Comparison of ENCODE assay signal across 9 cellular contexts in the genomic region with DNA sequence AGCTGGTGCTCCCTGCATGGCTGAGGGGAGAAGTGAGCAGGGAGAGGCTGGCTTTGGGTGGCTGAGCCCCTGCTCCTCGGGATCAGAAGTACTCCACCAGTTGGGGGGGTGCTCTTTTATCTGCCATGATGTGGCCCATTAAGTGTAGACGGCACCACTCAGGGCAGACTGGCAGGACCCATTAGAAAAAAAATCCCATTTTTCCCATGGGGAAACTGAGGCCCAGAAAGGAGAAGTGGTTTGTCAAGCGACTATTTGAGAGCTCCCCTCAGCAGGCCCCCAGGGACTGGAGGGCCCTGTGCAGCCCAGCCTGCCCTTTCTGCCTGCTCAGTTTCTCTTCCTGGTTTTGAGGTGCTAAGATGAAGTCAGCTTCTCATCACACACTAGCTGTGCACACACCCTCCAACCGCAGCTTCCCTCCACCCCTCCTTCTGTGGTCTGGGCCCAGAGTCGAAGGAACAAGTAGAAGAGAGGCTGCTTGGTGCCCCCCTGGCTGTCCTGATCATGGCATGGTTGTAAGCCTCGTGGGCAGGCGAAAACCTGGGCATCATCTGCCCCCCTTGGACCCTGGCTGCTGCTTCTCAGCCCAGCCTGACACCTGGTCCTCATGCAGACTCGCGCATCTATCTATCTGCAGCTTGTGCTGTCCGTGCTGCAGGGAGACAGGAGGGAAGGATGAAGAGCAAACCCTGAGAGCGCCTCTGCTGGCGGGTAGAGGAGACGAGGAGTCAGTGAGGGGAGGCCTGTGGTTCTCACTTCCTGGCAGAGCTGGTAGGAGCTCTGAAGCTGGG. TPM values are rescaled to one million over a fixed set of nuclear protein-coding genes. Genes with fewer than 3 reads are reported as not detected.
A peak's percentile ranks its signal among the peaks of the same experiment; 100 is the strongest.
DNase-seq lines count a peak whose midpoint lies in the region; ATAC-seq, FAIRE-seq and TF ChIP-seq lines count a peak whose summit lies in the region.
"Had no signal": no experiment of that assay in that cellular context is flagged by ENCODE, and none has a peak within 500 bp of the region (broad histone marks: within the 10 kb centered on the region; RNA-seq: fewer than 3 reads in every experiment).

No MANE protein-coding gene starts in this region.

- H3K4me3 ChIP-seq in bronchial epithelial cell (ENCODE audit: low read depth, low read length) = no peak overlapping the region

- in situ Hi-C loops in G401 (cut with HindIII; ENCODE audit: low sequenced_read_pairs) = no loop called here

- peak; percentile 87 for DNase-seq in G401 (ENCODE audit: low spot score)
- peak; percentile 98 for DNase-seq in Kasumi-1 (lab: John Stamatoyannopoulos, UW)
- peak; percentile 80 for DNase-seq in WTC11 (ENCODE audit: low spot score)
- peak; percentile 58 for DNase-seq in bronchial epithelial cell (ENCODE audit: low read depth)
- DNase-seq in stimulated activated CD4-positive, alpha-beta T cell treated with anti-CD3 and anti-CD28 coated beads, TNF-alpha, amount 100 ng/mL, for 48 hours (ENCODE audit: low read depth in 3 of 3) = peak; percentile 84 to 93 (median 91)
- DNase-seq in NCI-H2196 (lab: John Stamatoyannopoulos, UW; ENCODE audit: unreplicated experiment) = no peak

- no peaks in the 10 kb centered on the region; the same call in 1 of the 2 replicates for H3K27me3 Mint-ChIP-seq in WTC11 (ENCODE audit: low read depth)

- ATAC-seq in GM21723 (IDR thresholded peaks at IDR 0.05; ENCODE audit: unreplicated experiment) = peak; percentile 42
- peak; percentile 82 for ATAC-seq in WTC11

- H3K9me3 Mint-ChIP-seq in WTC11 = no peaks in the 10 kb centered on the region

- POLR2A ChIA-PET in WTC11 (lab: Charles Lee) = interaction anchor here (0.6 to 1.2 kb wide), 4 partner anchors 10 to 860 kb away, joined by 3 to 7 read pairs (median 4); partner anchors contain the start of gene SNX33

- H3K36me3 Mint-ChIP-seq in WTC11 = no peaks in the 10 kb centered on the region

- peaks cover 49% of the 10 kb centered on the region for H3K4me1 Mint-ChIP-seq in WTC11

- H3K27ac Mint-ChIP-seq in WTC11 = no peak overlapping the region

- peak overlapping the region; percentile 73 for H3K27ac ChIP-seq in layer of hippocampus (ENCODE audit: low read depth, low read length)

- peak; percentile 35 for TF ChIP-seq CTCF in WTC11 (IDR thresholded peaks at IDR 0.05)
- peak; percentile 76 for TF ChIP-seq CTCF in bronchial epithelial cell (IDR thresholded peaks at IDR 0.05; ENCODE audit: insufficient read depth, low read length, severe bottlenecking)

- no peak for FAIRE-seq in bronchial epithelial cell (lab: Jason Lieb, UNC)
- FAIRE-seq: islet of Langerhans had no signal

- CTCF ChIA-PET in WTC11 (lab: Charles Lee) = interaction anchor here (0.5 to 14.8 kb wide), 40 partner anchors 11 to 670 kb away, joined by 3 to 360 read pairs (median 6); partner anchors contain the start of genes CPLX3, CYP1A1, FAM219B and LMAN1L

- H3K4me3 Mint-ChIP-seq in WTC11 = no peak overlapping the region

- H3K36me3 ChIP-seq in bronchial epithelial cell (ENCODE audit: control insufficient read depth, insufficient read depth, low read length) = peaks cover 4% of the 10 kb centered on the region

- no peaks in the 10 kb centered on the region for H3K27me3 ChIP-seq in bronchial epithelial cell (ENCODE audit: control insufficient read depth, insufficient read depth, low read length)
- no peaks in the 10 kb centered on the region for H3K27me3 ChIP-seq in layer of hippocampus (ENCODE audit: control insufficient read depth, insufficient read depth, low read length)

TF ChIP-seq in WTC11, 78 proteins besides CTCF, POLR2A, EP300 and RAD21 (continues in another document):
- TF ChIP-seq, protein P1, sequence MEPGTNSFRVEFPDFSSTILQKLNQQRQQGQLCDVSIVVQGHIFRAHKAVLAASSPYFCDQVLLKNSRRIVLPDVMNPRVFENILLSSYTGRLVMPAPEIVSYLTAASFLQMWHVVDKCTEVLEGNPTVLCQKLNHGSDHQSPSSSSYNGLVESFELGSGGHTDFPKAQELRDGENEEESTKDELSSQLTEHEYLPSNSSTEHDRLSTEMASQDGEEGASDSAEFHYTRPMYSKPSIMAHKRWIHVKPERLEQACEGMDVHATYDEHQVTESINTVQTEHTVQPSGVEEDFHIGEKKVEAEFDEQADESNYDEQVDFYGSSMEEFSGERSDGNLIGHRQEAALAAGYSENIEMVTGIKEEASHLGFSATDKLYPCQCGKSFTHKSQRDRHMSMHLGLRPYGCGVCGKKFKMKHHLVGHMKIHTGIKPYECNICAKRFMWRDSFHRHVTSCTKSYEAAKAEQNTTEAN (CRISPR knock-in tag; IDR thresholded peaks at IDR 0.05) = no peak
- TF ChIP-seq FOXJ3 (CRISPR knock-in tag; IDR thresholded peaks at IDR 0.05; ENCODE audit: borderline replicate concordance) (no peak), TEAD4 (CRISPR knock-in tag; IDR thresholded peaks at IDR 0.05) (no peak), GTF2I (CRISPR knock-in tag; conservative IDR thresholded peaks at IDR 0.05) (no peak), CBFB (CRISPR knock-in tag; IDR thresholded peaks at IDR 0.05; ENCODE audit: low read depth) (no peak), HMGXB4 (CRISPR knock-in tag; IDR thresholded peaks at IDR 0.05) (no peak; the same call in 1 of the 2 replicates)
- TF ChIP-seq, protein P2, sequence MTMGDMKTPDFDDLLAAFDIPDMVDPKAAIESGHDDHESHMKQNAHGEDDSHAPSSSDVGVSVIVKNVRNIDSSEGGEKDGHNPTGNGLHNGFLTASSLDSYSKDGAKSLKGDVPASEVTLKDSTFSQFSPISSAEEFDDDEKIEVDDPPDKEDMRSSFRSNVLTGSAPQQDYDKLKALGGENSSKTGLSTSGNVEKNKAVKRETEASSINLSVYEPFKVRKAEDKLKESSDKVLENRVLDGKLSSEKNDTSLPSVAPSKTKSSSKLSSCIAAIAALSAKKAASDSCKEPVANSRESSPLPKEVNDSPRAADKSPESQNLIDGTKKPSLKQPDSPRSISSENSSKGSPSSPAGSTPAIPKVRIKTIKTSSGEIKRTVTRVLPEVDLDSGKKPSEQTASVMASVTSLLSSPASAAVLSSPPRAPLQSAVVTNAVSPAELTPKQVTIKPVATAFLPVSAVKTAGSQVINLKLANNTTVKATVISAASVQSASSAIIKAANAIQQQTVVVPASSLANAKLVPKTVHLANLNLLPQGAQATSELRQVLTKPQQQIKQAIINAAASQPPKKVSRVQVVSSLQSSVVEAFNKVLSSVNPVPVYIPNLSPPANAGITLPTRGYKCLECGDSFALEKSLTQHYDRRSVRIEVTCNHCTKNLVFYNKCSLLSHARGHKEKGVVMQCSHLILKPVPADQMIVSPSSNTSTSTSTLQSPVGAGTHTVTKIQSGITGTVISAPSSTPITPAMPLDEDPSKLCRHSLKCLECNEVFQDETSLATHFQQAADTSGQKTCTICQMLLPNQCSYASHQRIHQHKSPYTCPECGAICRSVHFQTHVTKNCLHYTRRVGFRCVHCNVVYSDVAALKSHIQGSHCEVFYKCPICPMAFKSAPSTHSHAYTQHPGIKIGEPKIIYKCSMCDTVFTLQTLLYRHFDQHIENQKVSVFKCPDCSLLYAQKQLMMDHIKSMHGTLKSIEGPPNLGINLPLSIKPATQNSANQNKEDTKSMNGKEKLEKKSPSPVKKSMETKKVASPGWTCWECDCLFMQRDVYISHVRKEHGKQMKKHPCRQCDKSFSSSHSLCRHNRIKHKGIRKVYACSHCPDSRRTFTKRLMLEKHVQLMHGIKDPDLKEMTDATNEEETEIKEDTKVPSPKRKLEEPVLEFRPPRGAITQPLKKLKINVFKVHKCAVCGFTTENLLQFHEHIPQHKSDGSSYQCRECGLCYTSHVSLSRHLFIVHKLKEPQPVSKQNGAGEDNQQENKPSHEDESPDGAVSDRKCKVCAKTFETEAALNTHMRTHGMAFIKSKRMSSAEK (CRISPR knock-in tag; IDR thresholded peaks at IDR 0.05; ENCODE audit: borderline replicate concordance) = no peak

RNA-seq across cellular contexts. Expression of gene CSK, which starts 5.6 kb away (rescaled TPM):
- 27.8 and 31.3 TPM in 2 replicates for total RNA-seq in G401 (2014; rRNA removed; shearing (Covaris generic))
- total RNA-seq in WTC11 (2021) (55.1 to 55.9 TPM (median 55.3 TPM) in 3 replicates), bronchial epithelial cell (28.9 and 29.2 TPM in 2 replicates)

RNA-seq across cellular contexts. Expression of gene LMAN1L, which starts 25.2 kb away (rescaled TPM):
- not detected in 2 replicates for total RNA-seq in G401 (2014; rRNA removed; shearing (Covaris generic))
- total RNA-seq in WTC11 (2021) (not detected in 3 replicates), bronchial epithelial cell (under 0.01 TPM in 1 of 2 replicates, not detected in the other)

RNA-seq across cellular contexts. Expression of gene CYP1A2, which starts 38.8 kb away (rescaled TPM):
- not detected in 2 replicates for total RNA-seq in G401 (2014; rRNA removed; shearing (Covaris generic))
- total RNA-seq in WTC11 (2021) (0.07 TPM in 1 of 3 replicates, not detected in the others), bronchial epithelial cell (not detected in 2 replicates)

RNA-seq across cellular contexts. Expression of gene CPLX3, which starts 39.0 kb away (rescaled TPM):
- total RNA-seq in G401 (2014; rRNA removed; shearing (Covaris generic)) = not detected in 2 replicates
- 0.09 to 0.21 TPM (median 0.09 TPM) in 3 replicates for total RNA-seq in WTC11 (2021)
- total RNA-seq in bronchial epithelial cell = not detected in 2 replicates

RNA-seq across cellular contexts. Expression of gene ULK3, which starts 55.5 kb away (rescaled TPM):
- total RNA-seq in G401 (2014; rRNA removed; shearing (Covaris generic)) = 32.1 and 40.9 TPM in 2 replicates
- total RNA-seq in WTC11 (2021) (34.4 to 38.9 TPM (median 37.4 TPM) in 3 replicates), bronchial epithelial cell (17.4 and 23.6 TPM in 2 replicates)
